In the genomic region with DNA sequence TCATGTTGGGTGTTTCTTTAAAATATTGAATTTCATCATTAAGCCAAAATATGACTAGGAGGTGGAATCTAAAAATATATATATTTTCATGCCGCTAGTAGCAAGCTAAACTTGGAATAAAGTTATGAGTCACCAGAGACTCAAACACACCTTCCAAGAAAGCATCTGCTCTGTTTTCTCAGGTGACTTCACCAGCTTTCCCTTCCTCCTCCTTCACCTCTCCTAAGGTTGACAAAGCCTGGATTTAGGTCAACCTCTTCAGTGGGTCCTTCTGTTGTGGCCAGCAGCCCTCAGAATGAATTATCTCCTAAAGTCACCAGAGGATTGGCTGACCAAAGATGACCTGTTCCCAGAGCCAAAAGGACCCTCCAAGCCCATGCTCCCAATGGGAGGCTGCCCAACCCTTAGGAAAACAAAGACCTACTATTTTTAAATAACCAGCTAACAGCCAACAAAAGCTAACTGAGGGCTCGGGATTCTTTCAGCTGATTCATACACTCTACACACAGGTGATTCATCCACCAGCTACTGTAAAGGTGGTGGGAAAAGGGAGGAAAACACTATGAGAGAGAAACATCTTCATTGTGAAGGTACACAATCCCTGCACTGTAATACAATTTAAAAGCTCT, we compare ENCODE assay signal across 14 cellular contexts.
A peak's percentile ranks its signal among the peaks of the same experiment; 100 is the strongest.
DNase-seq lines count a peak whose midpoint lies in the region; ATAC-seq, FAIRE-seq and TF ChIP-seq lines count a peak whose summit lies in the region.
"Had no signal": no experiment of that assay in that cellular context is flagged by ENCODE, and none has a peak within 500 bp of the region (broad histone marks: within the 10 kb centered on the region; RNA-seq: fewer than 3 reads in every experiment).

No MANE protein-coding gene starts in this region.

- peak overlapping the region; percentile 24; the same call in 1 of the 2 replicates for H3K27ac ChIP-seq in MM.1S (ENCODE audit: low read length)
- H3K27ac ChIP-seq in ascending aorta, result peak overlapping the region; percentile 34 to 81
- peak overlapping the region in 1 of 3 donors; percentile 22 for H3K27ac ChIP-seq in thyroid gland

- no peak for DNase-seq in MM.1S
- DNase-seq in ascending aorta (ENCODE audit: low spot score in 2 of 2), result no peak
- DNase-seq in thyroid gland, result peak; percentile 17 to 31
- DNase-seq in stimulated activated CD4-positive, alpha-beta T cell treated with anti-CD3 and anti-CD28 coated beads, Interleukin-1b, Interleukin-23, amount 100 ng/mL, for 48 hours, result no peak
- no peak for DNase-seq in NOMO-1 (lab: John Stamatoyannopoulos, UW; ENCODE audit: unreplicated experiment in 2 of 2)
- DNase-seq: activated B cell treated with CpG ODN at 0.5 μM for 24 hours; BE2C; effector memory CD4-positive, alpha-beta T cell; foreskin melanocyte; occipital lobe had no signal

- no peak overlapping the region for H2AFZ ChIP-seq in MM.1S (ENCODE audit: low read length)

- H3K36me3 ChIP-seq in MM.1S (replicated peaks; ENCODE audit: insufficient read depth, low read length) (no peaks in the 10 kb centered on the region), ascending aorta (no peaks in the 10 kb centered on the region), thyroid gland (no peaks in the 10 kb centered on the region)
- H3K36me3 ChIP-seq: BE2C had no signal

- H4K20me1 ChIP-seq in MM.1S (ENCODE audit: insufficient read depth, low read length), result no peaks in the 10 kb centered on the region

- no peaks in the 10 kb centered on the region; the same call in 1 of the 2 replicates for H3F3A ChIP-seq in MM.1S (ENCODE audit: insufficient read depth, low read length)

- no peak for TF ChIP-seq POLR2A in thyroid gland (IDR thresholded peaks at IDR 0.05)

- H3K27me3 ChIP-seq in MM.1S (replicated peaks; ENCODE audit: insufficient read depth, low read length) (no peaks in the 10 kb centered on the region), ascending aorta (no peaks in the 10 kb centered on the region), thyroid gland (no peaks in the 10 kb centered on the region)
- H3K27me3 ChIP-seq: BE2C had no signal

- 30 to 44% methylated on average over 2 of the region's 2 CpGs for WGBS in thyroid gland, 2 donors

- H3K4me3 ChIP-seq in MM.1S (ENCODE audit: low read length) (no peak overlapping the region), ascending aorta (no peak overlapping the region), thyroid gland (replicated peaks in 1 of 3) (no peak overlapping the region)

- FAIRE-seq in islet of Langerhans (lab: Jason Lieb, UNC), result peak; percentile 95
- FAIRE-seq: H54 had no signal

- peak overlapping the region; percentile 53; the same call in 1 of the 2 replicates for H3K4me2 ChIP-seq in MM.1S (ENCODE audit: low read depth, low read length)

- no peak overlapping the region for H3K9ac ChIP-seq in MM.1S (ENCODE audit: low read length)

- H3K9me2 ChIP-seq in MM.1S (replicated peaks; ENCODE audit: insufficient read depth, low read length), result no peaks in the 10 kb centered on the region

- H3K9me3 ChIP-seq in MM.1S (replicated peaks; ENCODE audit: insufficient read depth, low read length) (no peaks in the 10 kb centered on the region), ascending aorta (no peaks in the 10 kb centered on the region), thyroid gland (no peaks in the 10 kb centered on the region)
- H3K9me3 ChIP-seq: BE2C had no signal

- H3K4me1 ChIP-seq in MM.1S (ENCODE audit: low read length) (peaks cover 36% of the 10 kb centered on the region), ascending aorta (peaks cover 6 to 18% of the 10 kb centered on the region in 2 donors), thyroid gland (peaks cover 19 to 20% of the 10 kb centered on the region in 2 donors)
- H3K4me1 ChIP-seq: BE2C had no signal

- intact Hi-C loops in ascending aorta (cut with DNase I) (no loop called here), thyroid gland (cut with DNase I) (no loop called here)

- no peak for TF ChIP-seq CTCF in MM.1S (IDR thresholded peaks at IDR 0.05; ENCODE audit: low read length)
- no peak for TF ChIP-seq CTCF in ascending aorta (IDR thresholded peaks at IDR 0.05)
- no peak for TF ChIP-seq CTCF in thyroid gland (IDR thresholded peaks at IDR 0.05)

- H3K79me2 ChIP-seq in MM.1S (ENCODE audit: low read length), result peaks cover 69% of the 10 kb centered on the region

- ATAC-seq in GM21737 (IDR thresholded peaks at IDR 0.05; ENCODE audit: unreplicated experiment), result no peak
- ATAC-seq: stimulated activated effector memory CD8-positive, alpha-beta T cell treated with anti-CD3 and anti-CD28 coated beads, Interleukin-12 subunit alpha, Interleukin-12 subunit beta, amount 100 ng/mL, for 72 hours had no signal

Comparison
In these comparisons a context has a peak if more than half of its experiments do, and no peak if none do; other contexts are left out.
1. DNase-seq: peak in thyroid gland (2 of 2); none in MM.1S (single experiment), ascending aorta (0 of 2), stimulated activated CD4-positive, alpha-beta T cell treated with anti-CD3 and anti-CD28 coated beads, Interleukin-1b, Interleukin-23, amount 100 ng/mL, for 48 hours (single experiment) and NOMO-1 (0 of 2).